Comparison of ENCODE assay signal across 1 cellular context in genomic region chr7:70679666-70680065, GRCh38.
A peak's percentile ranks its signal among the peaks of the same experiment; 100 is the strongest.
TF ChIP-seq lines count a peak whose summit lies in the region.

No MANE protein-coding gene starts in this region.

TF ChIP-seq in GM12878, 131 proteins besides CTCF, POLR2A, EP300 and RAD21 (continued from another document and continues in another):
- TF ChIP-seq, protein P1, sequence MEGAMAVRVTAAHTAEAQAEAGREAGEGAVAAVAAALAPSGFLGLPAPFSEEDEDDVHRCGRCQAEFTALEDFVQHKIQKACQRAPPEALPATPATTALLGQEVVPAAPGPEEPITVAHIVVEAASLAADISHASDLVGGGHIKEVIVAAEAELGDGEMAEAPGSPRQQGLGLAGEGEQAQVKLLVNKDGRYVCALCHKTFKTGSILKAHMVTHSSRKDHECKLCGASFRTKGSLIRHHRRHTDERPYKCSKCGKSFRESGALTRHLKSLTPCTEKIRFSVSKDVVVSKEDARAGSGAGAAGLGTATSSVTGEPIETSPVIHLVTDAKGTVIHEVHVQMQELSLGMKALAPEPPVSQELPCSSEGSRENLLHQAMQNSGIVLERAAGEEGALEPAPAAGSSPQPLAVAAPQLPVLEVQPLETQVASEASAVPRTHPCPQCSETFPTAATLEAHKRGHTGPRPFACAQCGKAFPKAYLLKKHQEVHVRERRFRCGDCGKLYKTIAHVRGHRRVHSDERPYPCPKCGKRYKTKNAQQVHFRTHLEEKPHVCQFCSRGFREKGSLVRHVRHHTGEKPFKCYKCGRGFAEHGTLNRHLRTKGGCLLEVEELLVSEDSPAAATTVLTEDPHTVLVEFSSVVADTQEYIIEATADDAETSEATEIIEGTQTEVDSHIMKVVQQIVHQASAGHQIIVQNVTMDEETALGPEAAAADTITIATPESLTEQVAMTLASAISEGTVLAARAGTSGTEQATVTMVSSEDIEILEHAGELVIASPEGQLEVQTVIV (IDR thresholded peaks at IDR 0.05; ENCODE audit: borderline replicate concordance, partially characterized antibody) = no peak
- TF ChIP-seq RCOR1 (conservative IDR thresholded peaks at IDR 0.05; ENCODE audit: low read depth, low read length) (no peak), TBL1XR1 (IDR thresholded peaks at IDR 0.05; ENCODE audit: low read depth, low read length) (no peak), DPF2 (IDR thresholded peaks at IDR 0.05) (peak; percentile 41; the same call in 1 of the 2 replicates), ATF3 (IDR thresholded peaks at IDR 0.05; ENCODE audit: borderline replicate concordance, extremely low read depth, low read depth, low read length) (no peak), JUND (IDR thresholded peaks at IDR 0.05; ENCODE audit: low read depth, low read length) (no peak), ZBTB33 (IDR thresholded peaks at IDR 0.05) (no peak), KAT2A (conservative IDR thresholded peaks at IDR 0.05; ENCODE audit: control insufficient read depth, low read depth, low read length) (no peak), MTA2 (IDR thresholded peaks at IDR 0.05; ENCODE audit: low read depth) (peak; percentile 24; the same call in 1 of the 2 replicates), BRCA1 (IDR thresholded peaks at IDR 0.05; ENCODE audit: low read depth, low read length) (no peak), NR2F1 (conservative IDR thresholded peaks at IDR 0.05) (no peak), ZZZ3 (IDR thresholded peaks at IDR 0.05; ENCODE audit: control insufficient read depth, insufficient read length, low read depth) (no peak), CREB1 (IDR thresholded peaks at IDR 0.05; ENCODE audit: low read depth) (no peak), BMI1 (IDR thresholded peaks at IDR 0.05; ENCODE audit: borderline replicate concordance) (no peak), MEF2B (IDR thresholded peaks at IDR 0.05; ENCODE audit: partially characterized antibody, poor library complexity, severe bottlenecking) (no peak), EED (IDR thresholded peaks at IDR 0.05; ENCODE audit: low read depth) (peak; percentile 47; the same call in 1 of the 2 replicates), NFYA (IDR thresholded peaks at IDR 0.05; ENCODE audit: borderline replicate concordance, low read depth, low read length) (no peak), IKZF2 (IDR thresholded peaks at IDR 0.05) (peak; percentile 46 to 49; a peak in 2 of 4 replicates), ZNF384 (IDR thresholded peaks at IDR 0.05; ENCODE audit: borderline replicate concordance, low read depth, low read length) (no peak), CBX5 (IDR thresholded peaks at IDR 0.05; ENCODE audit: low read depth) (no peak), EGR1 (IDR thresholded peaks at IDR 0.05; ENCODE audit: borderline replicate concordance in 1 of 2, low read depth in 2 of 2, low read length in 2 of 2) (no peak), POLR2AphosphoS5 (IDR thresholded peaks at IDR 0.05; ENCODE audit: low read length) (no peak), MEF2A (IDR thresholded peaks at IDR 0.05; ENCODE audit: insufficient read depth, low read depth, low read length) (0 out of 2 replicates have a peak, but pooled peaks have one; percentile 11), TCF12 (IDR thresholded peaks at IDR 0.05; ENCODE audit: low read depth, low read length) (no peak), ATF2 (IDR thresholded peaks at IDR 0.05; ENCODE audit: low read length) (peak; percentile 56; the same call in 1 of the 2 replicates), IRF4 (IDR thresholded peaks at IDR 0.05; ENCODE audit: low read depth, low read length) (no peak), MXI1 (IDR thresholded peaks at IDR 0.05; ENCODE audit: low read depth, low read length) (no peak), JUNB (IDR thresholded peaks at IDR 0.05) (peak; percentile 37), USF2 (IDR thresholded peaks at IDR 0.05; ENCODE audit: borderline replicate concordance, low read depth, low read length) (no peak), SREBF1 (IDR thresholded peaks at IDR 0.05; ENCODE audit: low read length) (no peak), SP1 (IDR thresholded peaks at IDR 0.05; ENCODE audit: low read depth, low read length) (no peak), CEBPZ (IDR thresholded peaks at IDR 0.05; ENCODE audit: low read depth, low read length) (no peak), TAF1 (IDR thresholded peaks at IDR 0.05; ENCODE audit: borderline replicate concordance, low read depth, low read length) (no peak), EZH2 (IDR thresholded peaks at IDR 0.05; ENCODE audit: borderline replicate concordance, control insufficient read depth, low read depth, low read length) (no peak), SMARCA5 (IDR thresholded peaks at IDR 0.05) (no peak), PAX8 (IDR thresholded peaks at IDR 0.05) (no peak), LARP7 (IDR thresholded peaks at IDR 0.05) (no peak), POLR2AphosphoS2 (IDR thresholded peaks at IDR 0.05; ENCODE audit: low read depth, low read length) (no peak), KLF5 (IDR thresholded peaks at IDR 0.05; ENCODE audit: partially characterized antibody) (no peak), KDM1A (IDR thresholded peaks at IDR 0.05; ENCODE audit: borderline replicate concordance) (no peak), GATAD2B (conservative IDR thresholded peaks at IDR 0.05; ENCODE audit: low read depth) (no peak), CHD1 (IDR thresholded peaks at IDR 0.05; ENCODE audit: low read depth, low read length) (no peak), RELB (IDR thresholded peaks at IDR 0.05; ENCODE audit: low read depth) (no peak), HDAC6 (IDR thresholded peaks at IDR 0.05; ENCODE audit: unreplicated experiment) (no peak), CBX3 (IDR thresholded peaks at IDR 0.05; ENCODE audit: borderline replicate concordance, low read depth) (no peak)
- TF ChIP-seq, protein P2, sequence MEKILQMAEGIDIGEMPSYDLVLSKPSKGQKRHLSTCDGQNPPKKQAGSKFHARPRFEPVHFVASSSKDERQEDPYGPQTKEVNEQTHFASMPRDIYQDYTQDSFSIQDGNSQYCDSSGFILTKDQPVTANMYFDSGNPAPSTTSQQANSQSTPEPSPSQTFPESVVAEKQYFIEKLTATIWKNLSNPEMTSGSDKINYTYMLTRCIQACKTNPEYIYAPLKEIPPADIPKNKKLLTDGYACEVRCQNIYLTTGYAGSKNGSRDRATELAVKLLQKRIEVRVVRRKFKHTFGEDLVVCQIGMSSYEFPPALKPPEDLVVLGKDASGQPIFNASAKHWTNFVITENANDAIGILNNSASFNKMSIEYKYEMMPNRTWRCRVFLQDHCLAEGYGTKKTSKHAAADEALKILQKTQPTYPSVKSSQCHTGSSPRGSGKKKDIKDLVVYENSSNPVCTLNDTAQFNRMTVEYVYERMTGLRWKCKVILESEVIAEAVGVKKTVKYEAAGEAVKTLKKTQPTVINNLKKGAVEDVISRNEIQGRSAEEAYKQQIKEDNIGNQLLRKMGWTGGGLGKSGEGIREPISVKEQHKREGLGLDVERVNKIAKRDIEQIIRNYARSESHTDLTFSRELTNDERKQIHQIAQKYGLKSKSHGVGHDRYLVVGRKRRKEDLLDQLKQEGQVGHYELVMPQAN (conservative IDR thresholded peaks at IDR 0.05) = no peak
- TF ChIP-seq, protein P3, sequence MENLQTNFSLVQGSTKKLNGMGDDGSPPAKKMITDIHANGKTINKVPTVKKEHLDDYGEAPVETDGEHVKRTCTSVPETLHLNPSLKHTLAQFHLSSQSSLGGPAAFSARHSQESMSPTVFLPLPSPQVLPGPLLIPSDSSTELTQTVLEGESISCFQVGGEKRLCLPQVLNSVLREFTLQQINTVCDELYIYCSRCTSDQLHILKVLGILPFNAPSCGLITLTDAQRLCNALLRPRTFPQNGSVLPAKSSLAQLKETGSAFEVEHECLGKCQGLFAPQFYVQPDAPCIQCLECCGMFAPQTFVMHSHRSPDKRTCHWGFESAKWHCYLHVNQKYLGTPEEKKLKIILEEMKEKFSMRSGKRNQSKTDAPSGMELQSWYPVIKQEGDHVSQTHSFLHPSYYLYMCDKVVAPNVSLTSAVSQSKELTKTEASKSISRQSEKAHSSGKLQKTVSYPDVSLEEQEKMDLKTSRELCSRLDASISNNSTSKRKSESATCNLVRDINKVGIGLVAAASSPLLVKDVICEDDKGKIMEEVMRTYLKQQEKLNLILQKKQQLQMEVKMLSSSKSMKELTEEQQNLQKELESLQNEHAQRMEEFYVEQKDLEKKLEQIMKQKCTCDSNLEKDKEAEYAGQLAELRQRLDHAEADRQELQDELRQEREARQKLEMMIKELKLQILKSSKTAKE (IDR thresholded peaks at IDR 0.05; ENCODE audit: low read depth, poor library complexity, severe bottlenecking) = no peak
- TF ChIP-seq, protein P4, sequence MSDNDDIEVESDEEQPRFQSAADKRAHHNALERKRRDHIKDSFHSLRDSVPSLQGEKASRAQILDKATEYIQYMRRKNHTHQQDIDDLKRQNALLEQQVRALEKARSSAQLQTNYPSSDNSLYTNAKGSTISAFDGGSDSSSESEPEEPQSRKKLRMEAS (IDR thresholded peaks at IDR 0.05; ENCODE audit: low read depth, low read length) = no peak
